20 cellular contexts compared by ENCODE assay signal in genomic region chr6:15081437-15081836, GRCh38.
"Had no signal": no experiment of that assay in that cellular context is flagged by ENCODE, and none has a peak within 500 bp of the region (broad histone marks: within the 10 kb centered on the region; RNA-seq: fewer than 3 reads in every experiment).

No MANE protein-coding gene starts in this region.

- H3K4me3 Mint-ChIP-seq: dendritic cell treated with granulocyte-macrophage colony-stimulating factor and Interleukin-4, amounts not matched to agents 40 ng/mL and 50 ng/mL, for 4 days; effector memory CD8-positive, alpha-beta T cell; nephron progenitor cell; stimulated activated naive B cell treated with anti-CD40 and anti-IgM and Interleukin-4, amounts not matched to agents 10 μg/mL and 1 μg/mL and 100 μg/mL, for 72 hours; stimulated activated naive CD8-positive, alpha-beta T cell treated with anti-CD3 and anti-CD28 coated beads, Interleukin-15, amount 100 ng/mL, for 72 hours had no signal

- H3K36me3 ChIP-seq: tibial nerve had no signal

- H3K27ac Mint-ChIP-seq: dendritic cell treated with granulocyte-macrophage colony-stimulating factor and Interleukin-4, amounts not matched to agents 40 ng/mL and 50 ng/mL, for 4 days; effector memory CD8-positive, alpha-beta T cell; nephron progenitor cell; stimulated activated naive B cell treated with anti-CD40 and anti-IgM and Interleukin-4, amounts not matched to agents 10 μg/mL and 1 μg/mL and 100 μg/mL, for 72 hours; stimulated activated naive CD8-positive, alpha-beta T cell treated with anti-CD3 and anti-CD28 coated beads, Interleukin-15, amount 100 ng/mL, for 72 hours had no signal

- H3K27me3 Mint-ChIP-seq: dendritic cell treated with granulocyte-macrophage colony-stimulating factor and Interleukin-4, amounts not matched to agents 40 ng/mL and 50 ng/mL, for 4 days; stimulated activated naive B cell treated with anti-CD40 and anti-IgM and Interleukin-4, amounts not matched to agents 10 μg/mL and 1 μg/mL and 100 μg/mL, for 72 hours; stimulated activated naive CD8-positive, alpha-beta T cell treated with anti-CD3 and anti-CD28 coated beads, Interleukin-15, amount 100 ng/mL, for 72 hours had no signal

- H3K9me3 ChIP-seq: testis, tibial nerve had no signal

- H3K4me3 ChIP-seq: lung, testis, tibial nerve had no signal

- H3K79me2 ChIP-seq: parathyroid adenoma had no signal

- H3K9ac ChIP-seq: parathyroid adenoma had no signal

- H3K4me1 ChIP-seq: foreskin keratinocyte, parathyroid adenoma, testis, tibial nerve had no signal

- H3K27ac ChIP-seq: foreskin keratinocyte, parathyroid adenoma, testis, tibial nerve had no signal

- H3K9me3 Mint-ChIP-seq: dendritic cell treated with granulocyte-macrophage colony-stimulating factor and Interleukin-4, amounts not matched to agents 40 ng/mL and 50 ng/mL, for 4 days; effector memory CD8-positive, alpha-beta T cell; nephron progenitor cell; stimulated activated naive B cell treated with anti-CD40 and anti-IgM and Interleukin-4, amounts not matched to agents 10 μg/mL and 1 μg/mL and 100 μg/mL, for 72 hours; stimulated activated naive CD8-positive, alpha-beta T cell treated with anti-CD3 and anti-CD28 coated beads, Interleukin-15, amount 100 ng/mL, for 72 hours had no signal

- H2AFZ ChIP-seq: parathyroid adenoma had no signal

- FAIRE-seq: colon had no signal

- H3K36me3 Mint-ChIP-seq: stimulated activated naive B cell treated with anti-CD40 and anti-IgM and Interleukin-4, amounts not matched to agents 10 μg/mL and 1 μg/mL and 100 μg/mL, for 72 hours had no signal

- DNase-seq: effector memory CD8-positive, alpha-beta T cell; foreskin keratinocyte; head of caudate nucleus; hippocampal formation; left colon; left ventricle myocardium superior; mesenchymal stem cell; midbrain; nephron progenitor cell; stimulated activated CD4-positive, alpha-beta T cell treated with anti-CD3 and anti-CD28 coated beads, Interleukin-2, amount 100 ng/mL, for 24 hours; stimulated activated CD4-positive, alpha-beta T cell treated with anti-CD3 and anti-CD28 coated beads, Interleukin-4, amount 100 ng/mL, for 4 hours; stimulated activated naive B cell treated with anti-CD40 and anti-IgM and Interleukin-4, amounts not matched to agents 10 μg/mL and 1 μg/mL and 100 μg/mL, for 72 hours; stimulated activated naive CD8-positive, alpha-beta T cell treated with anti-CD3 and anti-CD28 coated beads, Interleukin-15, amount 100 ng/mL, for 72 hours; testis had no signal

- ATAC-seq: effector memory CD8-positive, alpha-beta T cell; foreskin keratinocyte; left colon; left ventricle myocardium superior; sciatic nerve; stimulated activated naive B cell treated with anti-CD40 and anti-IgM and Interleukin-4, amounts not matched to agents 10 μg/mL and 1 μg/mL and 100 μg/mL, for 72 hours; stimulated activated naive CD8-positive, alpha-beta T cell treated with anti-CD3 and anti-CD28 coated beads, Interleukin-15, amount 100 ng/mL, for 72 hours had no signal

- H3K27me3 ChIP-seq: foreskin keratinocyte, testis, tibial nerve had no signal
